8 cellular contexts compared by ENCODE assay signal in the genomic region with DNA sequence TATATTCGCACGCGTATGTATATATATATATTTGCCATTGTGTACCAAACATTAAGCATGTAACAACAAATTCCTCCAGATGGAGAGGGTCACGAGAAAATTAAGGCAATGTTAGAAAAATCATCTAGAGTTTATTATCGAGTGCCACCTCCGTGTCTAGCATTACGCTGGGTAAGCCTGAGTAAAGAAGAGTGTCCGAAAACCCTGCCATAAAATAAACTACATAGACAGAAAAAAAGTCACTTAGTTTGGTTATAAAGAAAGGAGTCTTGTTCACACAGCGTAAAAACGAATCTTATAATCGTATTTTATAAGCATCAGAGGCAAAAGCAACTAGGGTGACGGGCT. TPM values are rescaled to one million over a fixed set of nuclear protein-coding genes. Genes with fewer than 3 reads are reported as not detected.
DNase-seq lines count a peak whose midpoint lies in the region; ATAC-seq and TF ChIP-seq lines count a peak whose summit lies in the region.

No MANE protein-coding gene starts in this region.

- DNase-seq in AG04450 (ENCODE audit: low read depth, low spot score) (no peak), Karpas-422 (no peak), dorsolateral prefrontal cortex (no peak), naive B cell (no peak), NCI-H2107 (lab: John Stamatoyannopoulos, UW) (no peak), NK-92 (lab: John Stamatoyannopoulos, UW; ENCODE audit: unreplicated experiment) (no peak), SIG-M5 (lab: John Stamatoyannopoulos, UW) (no peak), NCI-H226 (no peak)

- no peaks in the 10 kb centered on the region for H3K27me3 Mint-ChIP-seq in naive B cell

- CTCF ChIA-PET in AG04450 (lab: Charles Lee): interaction anchor here (0.6 to 2.5 kb wide), 4 partner anchors 12 to 135 kb away, joined by 3 to 9 read pairs (median 4); a partner anchor contains a TSS

- peak overlapping the region; percentile 38 for H2AFZ ChIP-seq in Karpas-422 (ENCODE audit: low read length)

- H3K4me1 Mint-ChIP-seq in naive B cell: peaks cover 11 to 46% (median 27%) of the 10 kb centered on the region in 3 donors

- peak overlapping the region; percentile 81 to 99 (median 89) for H3K4me3 Mint-ChIP-seq in naive B cell

- no peaks in the 10 kb centered on the region for H3K36me3 Mint-ChIP-seq in naive B cell

- no peaks in the 10 kb centered on the region for H3K27me3 ChIP-seq in AG04450 (ENCODE audit: control insufficient read depth, insufficient read depth, low read length)
- H3K27me3 ChIP-seq in Karpas-422 (ENCODE audit: low read length): no peaks in the 10 kb centered on the region
- H3K27me3 ChIP-seq in dorsolateral prefrontal cortex: no peaks in the 10 kb centered on the region

- H3K27ac Mint-ChIP-seq in naive B cell: peak overlapping the region; percentile 7 to 93 (median 54)

- no peak for TF ChIP-seq CTCF in AG04450 (IDR thresholded peaks at IDR 0.05; ENCODE audit: low read depth, low read length)
- no peak for TF ChIP-seq CTCF in dorsolateral prefrontal cortex (IDR thresholded peaks at IDR 0.05 in 54 of 56, conservative IDR thresholded peaks at IDR 0.05 in 2 of 56; ENCODE audit: low read depth in 1 of 56, partially characterized antibody in 56 of 56)

- peak overlapping the region; percentile 76 for H3K9ac ChIP-seq in Karpas-422 (ENCODE audit: low read length)

- H3K36me3 ChIP-seq in Karpas-422 (ENCODE audit: insufficient read depth, low read length): peaks cover 4% of the 10 kb centered on the region

- no peaks in the 10 kb centered on the region for H3K9me3 Mint-ChIP-seq in naive B cell

- H3K4me3 ChIP-seq in AG04450 (ENCODE audit: low read depth, low read length): peak overlapping the region; percentile 65
- H3K4me3 ChIP-seq in Karpas-422 (ENCODE audit: low read length): peak overlapping the region; percentile 77
- peak overlapping the region; percentile 55 to 96 (median 86) for H3K4me3 ChIP-seq in dorsolateral prefrontal cortex

- no peak for ATAC-seq in naive B cell (ENCODE audit: low read depth in 2 of 2)

- peak overlapping the region; percentile 91 for H3K27ac ChIP-seq in AG04450 (ENCODE audit: low read depth, low read length)
- H3K27ac ChIP-seq in Karpas-422 (ENCODE audit: low read length): peak overlapping the region; percentile 56
- H3K27ac ChIP-seq in dorsolateral prefrontal cortex: peak overlapping the region; percentile 73 to 99 (median 94)

- peak overlapping the region; percentile 79 for H3K4me2 ChIP-seq in Karpas-422 (ENCODE audit: low read depth, low read length, poor library complexity, severe bottlenecking)

- peaks cover 37% of the 10 kb centered on the region for H3K79me2 ChIP-seq in Karpas-422 (ENCODE audit: low read length)

- peaks cover 19% of the 10 kb centered on the region for H3K4me1 ChIP-seq in Karpas-422 (ENCODE audit: low read length)

- H4K20me1 ChIP-seq in Karpas-422 (ENCODE audit: insufficient read depth, low read depth, low read length): no peaks in the 10 kb centered on the region

- POLR2A ChIA-PET in AG04450 (lab: Yijun Ruan, JAX): interaction anchor here (0.6 to 1.3 kb wide), 6 partner anchors 11 to 890 kb away, joined by 3 to 6 read pairs (median 4); a partner anchor contains a TSS

- H3K9me3 ChIP-seq in AG04450 (ENCODE audit: control insufficient read depth, insufficient read depth, low read length): no peaks in the 10 kb centered on the region; the same call in 1 of the 2 replicates
- no peaks in the 10 kb centered on the region for H3K9me3 ChIP-seq in Karpas-422 (ENCODE audit: low read length)

- intact Hi-C loops in dorsolateral prefrontal cortex (cut with DNase I): loop anchor here (2.0 to 10.0 kb wide), 2 partner anchors 135 to 203 kb away; a partner anchor contains a TSS

- H3K9me2 ChIP-seq in Karpas-422 (replicated peaks; ENCODE audit: insufficient read depth, low read length): no peaks in the 10 kb centered on the region

RNA-seq across cellular contexts. Expression of a gene that starts 0.6 kb away (rescaled TPM):
- 44.4 and 59.0 TPM in 2 replicates for polyA plus RNA-seq in AG04450 (2011; rRNA removed)
- 24.5 and 48.7 TPM in 2 replicates for polyA minus RNA-seq in AG04450 (2011; rRNA and poly(A)+ RNA removed)
- 36.9 and 87.5 TPM in 2 replicates for total RNA-seq in Karpas-422 (2014; rRNA removed; shearing (Covaris generic); ENCODE audit: low replicate concordance)
- 100 to 1,000 TPM in 1 of 120 experiments, 10 to 100 TPM in 119; 56.2 to 102 (median 73.5) TPM for total RNA-seq in dorsolateral prefrontal cortex
- 10 to 100 TPM; 20.4 to 29.8 (median 27.3) TPM for polyA plus RNA-seq in naive B cell (ENCODE audit: low read depth in 6 of 6)
